ENCODE assay signal across 18 cellular contexts in genomic region chr1:114111731-114112661, GRCh38. TPM values are rescaled to one million over a fixed set of nuclear protein-coding genes. Genes with fewer than 3 reads are reported as not detected.
DNase-seq lines count a peak whose midpoint lies in the region; ATAC-seq and TF ChIP-seq lines count a peak whose summit lies in the region.
"Had no signal": no experiment of that assay in that cellular context is flagged by ENCODE, and none has a peak within 500 bp of the region (broad histone marks: within the 10 kb centered on the region; RNA-seq: fewer than 3 reads in every experiment).

No MANE protein-coding gene starts in this region.

- TF ChIP-seq CTCF in natural killer cell (IDR thresholded peaks at IDR 0.05): no peak

- H3K27me3 Mint-ChIP-seq in natural killer cell treated with Interleukin-12 subunit alpha and Interleukin-12 subunit beta and Interleukin-15 and Interleukin-18, amount 100 ng/mL, for 72 hours: no peaks in the 10 kb centered on the region
- H3K27me3 Mint-ChIP-seq in natural killer cell (ENCODE audit: low read depth in 2 of 2): peaks cover 0 to 5% of the 10 kb centered on the region in 2 donors
- H3K27me3 Mint-ChIP-seq: CD4-positive, alpha-beta T cell had no signal

- H3K4me1 Mint-ChIP-seq in natural killer cell treated with Interleukin-12 subunit alpha and Interleukin-12 subunit beta and Interleukin-15 and Interleukin-18, amount 100 ng/mL, for 72 hours (ENCODE audit: low read depth in 2 of 2): peaks cover 15 to 19% of the 10 kb centered on the region in 2 donors
- peaks cover 31 to 39% of the 10 kb centered on the region in 2 donors for H3K4me1 Mint-ChIP-seq in natural killer cell

- no peaks in the 10 kb centered on the region for H3K36me3 Mint-ChIP-seq in natural killer cell treated with Interleukin-12 subunit alpha and Interleukin-12 subunit beta and Interleukin-15 and Interleukin-18, amount 100 ng/mL, for 72 hours
- no peaks in the 10 kb centered on the region for H3K36me3 Mint-ChIP-seq in natural killer cell

- H3K4me3 Mint-ChIP-seq in natural killer cell treated with Interleukin-12 subunit alpha and Interleukin-12 subunit beta and Interleukin-15 and Interleukin-18, amount 100 ng/mL, for 72 hours: no peak overlapping the region
- H3K4me3 Mint-ChIP-seq in natural killer cell: no peak overlapping the region
- H3K4me3 Mint-ChIP-seq: CD4-positive, alpha-beta T cell had no signal

- peak; percentile 60 for DNase-seq in natural killer cell treated with Interleukin-12 subunit alpha and Interleukin-12 subunit beta and Interleukin-15 and Interleukin-18, amount 100 ng/mL, for 72 hours (ENCODE audit: low spot score)
- DNase-seq in natural killer cell: no peak
- peak; percentile 8 for DNase-seq in NCI-H446 treated with DMSO at 0.1 percent for 48 hours (lab: John Stamatoyannopoulos, UW)
- DNase-seq in left kidney (ENCODE audit: low read depth, low spot score): peak; percentile 62
- DNase-seq in activated effector memory CD4-positive, alpha-beta T cell treated with Interleukin-2 at 50 U/mL for 16 hours: no peak
- no peak for DNase-seq in amygdala (lab: John Stamatoyannopoulos, UW)
- no peak for DNase-seq in activated naive CD4-positive, alpha-beta T cell treated with Interleukin-2 at 50 U/mL for 16 hours
- DNase-seq: CD4-positive, alpha-beta T cell; DND-41; GF-D8; MM.1S; NCI-H1105; NCI-H187 treated with DMSO at 0.1 percent for 48 hours; NCI-H748 treated with DMSO at 0.1 percent for 48 hours; SK-N-SH had no signal

- intact Hi-C loops in natural killer cell (cut with micrococcal nuclease): no loop called here

- no peaks in the 10 kb centered on the region for H3K9me3 Mint-ChIP-seq in natural killer cell treated with Interleukin-12 subunit alpha and Interleukin-12 subunit beta and Interleukin-15 and Interleukin-18, amount 100 ng/mL, for 72 hours
- no peaks in the 10 kb centered on the region for H3K9me3 Mint-ChIP-seq in natural killer cell
- H3K9me3 Mint-ChIP-seq: CD4-positive, alpha-beta T cell had no signal

- H3K27ac Mint-ChIP-seq in natural killer cell treated with Interleukin-12 subunit alpha and Interleukin-12 subunit beta and Interleukin-15 and Interleukin-18, amount 100 ng/mL, for 72 hours: peak overlapping the region in 1 of 2 donors; percentile 18
- peak overlapping the region in 1 of 2 donors; percentile 63 for H3K27ac Mint-ChIP-seq in natural killer cell
- H3K27ac Mint-ChIP-seq: CD4-positive, alpha-beta T cell had no signal

- ATAC-seq in natural killer cell treated with Interleukin-12 subunit alpha and Interleukin-12 subunit beta and Interleukin-15 and Interleukin-18, amount 100 ng/mL, for 72 hours: no peak
- ATAC-seq in natural killer cell (no peak), GM21619 (IDR thresholded peaks at IDR 0.05; ENCODE audit: unreplicated experiment) (no peak)
- ATAC-seq: HepG2, Right ventricle myocardium inferior had no signal

RNA-seq across cellular contexts. Expression of gene SYT6, which starts 41.7 kb away (rescaled TPM):
- total RNA-seq in natural killer cell treated with Interleukin-12 subunit alpha and Interleukin-12 subunit beta and Interleukin-15 and Interleukin-18, amount 100 ng/mL, for 72 hours: not detected
- total RNA-seq in natural killer cell: under 1 TPM in 1 of 3 donors, not detected in 2; 0.13 TPM
- total RNA-seq: CD4-positive, alpha-beta T cell; HepG2; Right ventricle myocardium inferior had no signal

Comparison
In these comparisons a context has a peak if more than half of its experiments do, and no peak if none do; other contexts are left out.
1. DNase-seq: peak in natural killer cell treated with Interleukin-12 subunit alpha and Interleukin-12 subunit beta and Interleukin-15 and Interleukin-18, amount 100 ng/mL, for 72 hours (single experiment), NCI-H446 treated with DMSO at 0.1 percent for 48 hours (single experiment) and left kidney (single experiment); none in natural killer cell (single experiment), activated effector memory CD4-positive, alpha-beta T cell treated with Interleukin-2 at 50 U/mL for 16 hours (single experiment), amygdala (0 of 56) and activated naive CD4-positive, alpha-beta T cell treated with Interleukin-2 at 50 U/mL for 16 hours (single experiment).